In the genomic region with DNA sequence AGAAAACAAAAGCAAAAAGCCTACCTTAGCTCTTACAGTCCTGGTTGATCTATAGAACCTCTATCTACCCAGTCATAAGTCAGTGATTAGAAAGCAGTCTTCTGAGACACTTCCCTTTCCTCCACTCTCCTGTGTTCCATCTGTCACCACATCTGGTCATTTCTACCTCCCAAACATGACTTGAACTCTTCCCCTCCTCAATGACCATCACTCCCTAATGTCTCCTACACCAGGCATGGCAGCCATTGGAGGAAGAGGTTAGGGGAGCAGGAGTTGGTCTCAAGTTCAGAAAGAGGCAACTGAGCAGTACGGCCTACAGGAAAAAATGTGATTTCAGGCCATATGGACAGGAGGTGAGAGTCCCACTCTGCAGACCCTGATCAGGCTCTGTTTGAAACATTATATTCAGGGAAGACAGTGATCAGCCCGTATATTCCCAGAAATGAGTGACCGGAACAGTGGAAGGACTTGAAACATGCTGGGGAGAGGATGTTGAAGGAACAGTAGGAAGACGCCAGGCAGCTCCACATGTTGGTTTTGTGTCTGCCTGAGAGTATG, we compare ENCODE assay signal across 12 cellular contexts. TPM values are rescaled to one million over a fixed set of nuclear protein-coding genes. Genes with fewer than 3 reads are reported as not detected.
DNase-seq lines count a peak whose midpoint lies in the region; FAIRE-seq and TF ChIP-seq lines count a peak whose summit lies in the region.
"Had no signal": no experiment of that assay in that cellular context is flagged by ENCODE, and none has a peak within 500 bp of the region (broad histone marks: within the 10 kb centered on the region; RNA-seq: fewer than 3 reads in every experiment).

No MANE protein-coding gene starts in this region.

- H3K79me2 ChIP-seq in H9 (ENCODE audit: insufficient read depth, low read length) (no peaks in the 10 kb centered on the region), osteoblast (ENCODE audit: insufficient read depth, low read length) (peaks cover 72% of the 10 kb centered on the region), OCI-LY7 (ENCODE audit: insufficient read depth, low read depth, low read length) (no peaks in the 10 kb centered on the region)

- peaks cover 8 to 57% (median 22%) of the 10 kb centered on the region in 10 experiments; a peak in 18 of 20 replicates for H3K4me1 ChIP-seq in BLaER1 treated with 17β-estradiol and CSF1 and Interleukin-3, amounts not matched to agents 10 nM and 100 nM
- H3K4me1 ChIP-seq in H9 (ENCODE audit: insufficient read depth, low read length) (no peaks in the 10 kb centered on the region; the same call in 1 of the 2 replicates), osteoblast (ENCODE audit: insufficient read depth, low read length) (peaks cover 20% of the 10 kb centered on the region), OCI-LY7 (ENCODE audit: insufficient read depth, low read length, poor library complexity, severe bottlenecking) (no peaks in the 10 kb centered on the region)

- no peaks in the 10 kb centered on the region for H3K9me3 ChIP-seq in BLaER1 treated with 17β-estradiol and CSF1 and Interleukin-3, amounts not matched to agents 10 nM and 100 nM (replicated peaks in 1 of 11)
- H3K9me3 ChIP-seq in H9 (ENCODE audit: control insufficient read depth, low read depth, low read length), result no peaks in the 10 kb centered on the region
- no peaks in the 10 kb centered on the region for H3K9me3 ChIP-seq in osteoblast (ENCODE audit: low read depth, low read length)
- no peaks in the 10 kb centered on the region for H3K9me3 ChIP-seq in OCI-LY7 (ENCODE audit: low read length)

- whole genome bisulfite sequencing in H9 (ENCODE audit: extremely low coverage, insufficient read length, low lambda C conversion rate), result no CpG with 5 or more reads among the region's 4 CpGs

- H2BK12ac ChIP-seq in H9 (ENCODE audit: insufficient read length, low read depth, low read length), result no peak overlapping the region

- peaks cover 0 to 7% of the 10 kb centered on the region in 2 experiments; a peak in 2 of 4 replicates for H3K4me1 Mint-ChIP-seq in H9
- H3K4me1 Mint-ChIP-seq: activated CD4-positive, alpha-beta T cell treated with anti-CD3 and anti-CD28 coated beads, Interleukin-2, amount 10 ng/mL, durations not matched to agents 7 days and 5 days; CD4-positive, CD25-positive, alpha-beta regulatory T cell had no signal

- peak overlapping the region in 3 of 11 experiments; percentile 13 to 48 (median 26); a peak in 3 of 22 replicates for H3K9ac ChIP-seq in BLaER1 treated with 17β-estradiol and CSF1 and Interleukin-3, amounts not matched to agents 10 nM and 100 nM
- no peak overlapping the region for H3K9ac ChIP-seq in H9 (ENCODE audit: extremely low read depth, insufficient read length, low read length)

- no peak overlapping the region for H4K8ac ChIP-seq in H9 (replicated peaks; ENCODE audit: insufficient read length, low read depth, low read length)

- no peak overlapping the region for H3K4me3 Mint-ChIP-seq in H9
- H3K4me3 Mint-ChIP-seq: activated CD4-positive, alpha-beta T cell treated with anti-CD3 and anti-CD28 coated beads, Interleukin-2, amount 10 ng/mL, durations not matched to agents 7 days and 5 days; activated T-cell treated with anti-CD3 and anti-CD28 coated beads, Interleukin-2, amount 50 U/mL, for 24 hours; CD4-positive, CD25-positive, alpha-beta regulatory T cell; T-helper 2 cell treated with Interferon-gamma antibody and Interleukin-4, amounts not matched to agents 5 μg/mL and 100 μg/mL, for 36 hours had no signal

- peak overlapping the region in 10 of 11 experiments; percentile 4 to 74 (median 46); a peak in 15 of 22 replicates for H3K27ac ChIP-seq in BLaER1 treated with 17β-estradiol and CSF1 and Interleukin-3, amounts not matched to agents 10 nM and 100 nM
- H3K27ac ChIP-seq in H9 (ENCODE audit: insufficient read length, low read depth, low read length), result no peak overlapping the region
- peak overlapping the region; percentile 38 for H3K27ac ChIP-seq in osteoblast (ENCODE audit: low read depth, low read length)
- H3K27ac ChIP-seq in OCI-LY7 (ENCODE audit: low read depth, low read length, poor library complexity, severe bottlenecking), result no peak overlapping the region

- H4K91ac ChIP-seq in H9 (ENCODE audit: insufficient read length, low read depth, low read length), result no peak overlapping the region

- H2BK5ac ChIP-seq in H9 (ENCODE audit: insufficient read length, low read length), result no peak overlapping the region

- H3K4ac ChIP-seq in H9 (ENCODE audit: low read depth, low read length), result no peak overlapping the region

- H4K5ac ChIP-seq in H9 (ENCODE audit: insufficient read length, low read depth, low read length), result no peak overlapping the region

- no peaks in the 10 kb centered on the region for H3K79me1 ChIP-seq in H9 (ENCODE audit: insufficient read depth, low read depth, low read length, poor library complexity, severe bottlenecking)

- no peaks in the 10 kb centered on the region for H3K9me3 Mint-ChIP-seq in H9
- H3K9me3 Mint-ChIP-seq: activated CD4-positive, alpha-beta T cell treated with anti-CD3 and anti-CD28 coated beads, Interleukin-2, amount 10 ng/mL, durations not matched to agents 7 days and 5 days; activated T-cell treated with anti-CD3 and anti-CD28 coated beads, Interleukin-2, amount 50 U/mL, for 24 hours; CD4-positive, CD25-positive, alpha-beta regulatory T cell; T-helper 2 cell treated with Interferon-gamma antibody and Interleukin-4, amounts not matched to agents 5 μg/mL and 100 μg/mL, for 36 hours had no signal

- peak overlapping the region; percentile 6 to 66 (median 42); a peak in 21 of 22 replicates for H3K4me2 ChIP-seq in BLaER1 treated with 17β-estradiol and CSF1 and Interleukin-3, amounts not matched to agents 10 nM and 100 nM
- no peak overlapping the region for H3K4me2 ChIP-seq in H9 (ENCODE audit: insufficient read depth, insufficient read length, low read length)
- no peak overlapping the region for H3K4me2 ChIP-seq in osteoblast (ENCODE audit: insufficient read depth, low read length)
- no peak overlapping the region for H3K4me2 ChIP-seq in OCI-LY7 (ENCODE audit: low read length)

- POLR2A ChIA-PET in OCI-LY7 (lab: Charles Lee), result no interaction called here

- no peak overlapping the region for H2BK20ac ChIP-seq in H9 (ENCODE audit: low read depth, low read length, poor library complexity, severe bottlenecking)

- H3T11ph ChIP-seq in H9 (ENCODE audit: low read length), result no peak overlapping the region

- no peak overlapping the region for H3K14ac ChIP-seq in H9 (ENCODE audit: insufficient read depth, low read length)

- peak; percentile 55 for FAIRE-seq in bronchial epithelial cell (lab: Jason Lieb, UNC)
- FAIRE-seq: G401.6 had no signal

- no peak overlapping the region for H2AFZ ChIP-seq in H9 (ENCODE audit: low read length)
- no peak overlapping the region for H2AFZ ChIP-seq in osteoblast (ENCODE audit: low read length)
- H2AFZ ChIP-seq in OCI-LY7 (ENCODE audit: low read length), result no peak overlapping the region

- no peak overlapping the region for H3K56ac ChIP-seq in H9 (ENCODE audit: insufficient read length, low read depth, low read length)

- H3K23ac ChIP-seq in H9 (ENCODE audit: insufficient read length, low read depth, low read length), result no peak overlapping the region

- H3K27me3 Mint-ChIP-seq in H9 (ENCODE audit: low read depth), result peaks cover 2% of the 10 kb centered on the region; the same call in 1 of the 2 replicates

- no peaks in the 10 kb centered on the region for H3K36me3 Mint-ChIP-seq in H9 (ENCODE audit: insufficient read depth in 1 of 3, low read depth in 3 of 3)
- H3K36me3 Mint-ChIP-seq: CD4-positive, CD25-positive, alpha-beta regulatory T cell had no signal

- H3K9me2 ChIP-seq in OCI-LY7 (ENCODE audit: insufficient read depth, low read length), result no peaks in the 10 kb centered on the region

- H2AK5ac ChIP-seq in H9 (ENCODE audit: insufficient read length, low read length), result no peak overlapping the region

- no peak overlapping the region for H3K4me3 ChIP-seq in BLaER1 treated with 17β-estradiol and CSF1 and Interleukin-3, amounts not matched to agents 10 nM and 100 nM
- H3K4me3 ChIP-seq in bronchial epithelial cell (ENCODE audit: low read depth, low read length), result no peak overlapping the region
- no peak overlapping the region for H3K4me3 ChIP-seq in osteoblast (ENCODE audit: insufficient read depth, low read length)
- H3K4me3 ChIP-seq in OCI-LY7 (ENCODE audit: low read depth, low read length, poor library complexity, severe bottlenecking), result no peak overlapping the region

- no peaks in the 10 kb centered on the region for H3K36me3 ChIP-seq in BLaER1 treated with 17β-estradiol and CSF1 and Interleukin-3, amounts not matched to agents 10 nM and 100 nM
- H3K36me3 ChIP-seq in bronchial epithelial cell (ENCODE audit: control insufficient read depth, insufficient read depth, low read length) (no peaks in the 10 kb centered on the region), osteoblast (ENCODE audit: insufficient read depth, low read length) (no peaks in the 10 kb centered on the region), OCI-LY7 (ENCODE audit: insufficient read depth, low read length) (no peaks in the 10 kb centered on the region)

- H3K27ac Mint-ChIP-seq in H9, result no peak overlapping the region
- H3K27ac Mint-ChIP-seq: activated CD4-positive, alpha-beta T cell treated with anti-CD3 and anti-CD28 coated beads, Interleukin-2, amount 10 ng/mL, durations not matched to agents 7 days and 5 days; activated T-cell treated with anti-CD3 and anti-CD28 coated beads, Interleukin-2, amount 50 U/mL, for 24 hours; CD4-positive, CD25-positive, alpha-beta regulatory T cell; T-helper 2 cell treated with Interferon-gamma antibody and Interleukin-4, amounts not matched to agents 5 μg/mL and 100 μg/mL, for 36 hours had no signal

- no peaks in the 10 kb centered on the region for H3K23me2 ChIP-seq in H9 (ENCODE audit: insufficient read length, low read depth, low read length, poor library complexity, severe bottlenecking)

- no TSS peak for BruUV-seq in OCI-LY7 (replicated peaks; lab: Mats Ljungman, UMichigan)

- CTCF ChIA-PET in OCI-LY7 (lab: Charles Lee; ENCODE audit: unreplicated experiment), result no interaction called here

- H2BK120ac ChIP-seq in H9 (ENCODE audit: low read depth, low read length, poor library complexity, severe bottlenecking), result no peak overlapping the region

- H3K18ac ChIP-seq in H9 (ENCODE audit: insufficient read length, low read depth, low read length), result peak overlapping the region; percentile 7

- DNase-seq in H9, result no peak
- DNase-seq in bronchial epithelial cell (ENCODE audit: low read depth), result no peak
- DNase-seq in osteoblast (ENCODE audit: insufficient read length, low spot score, missing footprints), result no peak
- DNase-seq in putamen (ENCODE audit: low spot score), result no peak
- DNase-seq in NCI-H774 (lab: John Stamatoyannopoulos, UW), result no peak
- no peak for DNase-seq in OCI-LY7 (ENCODE audit: low spot score)
- DNase-seq: activated CD4-positive, alpha-beta T cell treated with anti-CD3 and anti-CD28 coated beads, Interleukin-2, amount 10 ng/mL, durations not matched to agents 7 days and 5 days; activated T-cell treated with anti-CD3 and anti-CD28 coated beads, Interleukin-2, amount 50 U/mL, for 24 hours; CD4-positive, CD25-positive, alpha-beta regulatory T cell had no signal

- H3K27me3 ChIP-seq in BLaER1 treated with 17β-estradiol and CSF1 and Interleukin-3, amounts not matched to agents 10 nM and 100 nM, result no peaks in the 10 kb centered on the region
- no peaks in the 10 kb centered on the region for H3K27me3 ChIP-seq in H9 (ENCODE audit: insufficient read depth, low read length)
- no peaks in the 10 kb centered on the region for H3K27me3 ChIP-seq in bronchial epithelial cell (ENCODE audit: control insufficient read depth, insufficient read depth, low read length)
- no peaks in the 10 kb centered on the region for H3K27me3 ChIP-seq in osteoblast (ENCODE audit: insufficient read depth, low read length)

- H2BK15ac ChIP-seq in H9 (ENCODE audit: low read depth, low read length), result no peak overlapping the region

- TF ChIP-seq CTCF in H9 (conservative IDR thresholded peaks at IDR 0.05) (no peak), bronchial epithelial cell (IDR thresholded peaks at IDR 0.05; ENCODE audit: insufficient read depth, low read length, severe bottlenecking) (no peak), osteoblast (IDR thresholded peaks at IDR 0.05; ENCODE audit: extremely low read depth, low read depth, low read length) (no peak), OCI-LY7 (conservative IDR thresholded peaks at IDR 0.05; ENCODE audit: low read length) (no peak)

- intact Hi-C loops in OCI-LY7 (cut with micrococcal nuclease; ENCODE audit: unreplicated experiment), result no loop called here

- H4K20me1 ChIP-seq in BLaER1 treated with 17β-estradiol and CSF1 and Interleukin-3, amounts not matched to agents 10 nM and 100 nM, result no peaks in the 10 kb centered on the region
- H4K20me1 ChIP-seq in H9 (ENCODE audit: control insufficient read depth, insufficient read depth, insufficient read length) (no peaks in the 10 kb centered on the region), osteoblast (ENCODE audit: insufficient read depth, low read length) (no peaks in the 10 kb centered on the region), OCI-LY7 (ENCODE audit: insufficient read depth, low read length) (no peaks in the 10 kb centered on the region)

RNA-seq across cellular contexts. Expression of gene ABLIM3, which starts 12.0 kb away (rescaled TPM):
- total RNA-seq in H9 (2021) (0.20 and 0.29 TPM in 2 replicates), bronchial epithelial cell (3.7 and 7.2 TPM in 2 replicates), osteoblast (5.8 and 7.4 TPM in 2 replicates), OCI-LY7 (2022) (not detected in 2 replicates)
- not detected in 2 replicates for total RNA-seq in OCI-LY7 (2014; rRNA removed; shearing (Covaris generic))
- total RNA-seq: activated CD4-positive, alpha-beta T cell treated with anti-CD3 and anti-CD28 coated beads, Interleukin-2, amount 10 ng/mL, durations not matched to agents 7 days and 5 days had no signal

Comparison
In these comparisons a context has a peak if more than half of its experiments do, and no peak if none do; other contexts are left out.
1. H3K27ac ChIP-seq: peak in BLaER1 treated with 17β-estradiol and CSF1 and Interleukin-3, amounts not matched to agents 10 nM and 100 nM (10 of 11) and osteoblast (single experiment); none in H9 (single experiment) and OCI-LY7 (single experiment).
2. H3K4me2 ChIP-seq: peak in BLaER1 treated with 17β-estradiol and CSF1 and Interleukin-3, amounts not matched to agents 10 nM and 100 nM (11 of 11); none in H9 (single experiment), osteoblast (single experiment) and OCI-LY7 (single experiment).